11 cellular contexts compared by ENCODE assay signal in genomic region chr21:46151989-46152938, GRCh38. TPM values are rescaled to one million over a fixed set of nuclear protein-coding genes. Genes with fewer than 3 reads are reported as not detected.
DNase-seq lines count a peak whose midpoint lies in the region; ATAC-seq and TF ChIP-seq lines count a peak whose summit lies in the region.
"Had no signal": no experiment of that assay in that cellular context is flagged by ENCODE, and none has a peak within 500 bp of the region (broad histone marks: within the 10 kb centered on the region; RNA-seq: fewer than 3 reads in every experiment).

No MANE protein-coding gene starts in this region.

- in situ Hi-C loops in IMR-90 (cut with MboI; ENCODE audit: low sequenced_read_pairs), result no loop called here

- POLR2A ChIA-PET in IMR-90 (lab: Charles Lee; ENCODE audit: unreplicated experiment), result no interaction called here

- peak; percentile 14 for DNase-seq in 8988T
- DNase-seq in IMR-90, result no peak
- DNase-seq in epidermal melanocyte (ENCODE audit: insufficient read length, low spot score), result peak; percentile 2
- no peak for DNase-seq in nephron progenitor cell
- no peak for DNase-seq in T-helper 2 cell treated with Interferon-gamma antibody and Interleukin-4, amounts not matched to agents 5 μg/mL and 100 μg/mL, for 36 hours (ENCODE audit: low spot score)
- DNase-seq in stimulated activated CD4-positive, alpha-beta T cell treated with anti-CD3 and anti-CD28 coated beads, Interleukin-4, amount 100 ng/mL, for 1 hour, result no peak
- no peak for DNase-seq in amygdala (lab: John Stamatoyannopoulos, UW)
- DNase-seq in HT-29 (ENCODE audit: low spot score), result no peak
- DNase-seq: GOT3; NCI-H2171 treated with DMSO at 0.1 percent for 48 hours; stimulated activated naive B cell treated with anti-CD40 and anti-IgM and Interleukin-4, amounts not matched to agents 10 μg/mL and 1 μg/mL and 100 μg/mL, for 72 hours had no signal

- H3K9me1 ChIP-seq in IMR-90 (ENCODE audit: insufficient read depth, low read length), result 0 out of 2 replicates have a peak, but pooled peaks cover 3% of the 10 kb centered on the region

- intact Hi-C loops in IMR-90 (cut with micrococcal nuclease), result no loop called here

- no peak overlapping the region for H2BK20ac ChIP-seq in IMR-90 (ENCODE audit: low read depth, low read length)

- peaks cover 3% of the 10 kb centered on the region for H3K27me3 Mint-ChIP-seq in nephron progenitor cell (ENCODE audit: low read depth, poor library complexity)
- no peaks in the 10 kb centered on the region for H3K27me3 Mint-ChIP-seq in T-helper 2 cell treated with Interferon-gamma antibody and Interleukin-4, amounts not matched to agents 5 μg/mL and 100 μg/mL, for 36 hours (ENCODE audit: low read depth)
- H3K27me3 Mint-ChIP-seq: stimulated activated naive B cell treated with anti-CD40 and anti-IgM and Interleukin-4, amounts not matched to agents 10 μg/mL and 1 μg/mL and 100 μg/mL, for 72 hours had no signal

- ATAC-seq in IMR-90 (ENCODE audit: low read depth), result no peak

- no peak overlapping the region for H4K8ac ChIP-seq in IMR-90 (ENCODE audit: low read depth in 2 of 2, low read length in 2 of 2)

- no peak overlapping the region for H3K4ac ChIP-seq in IMR-90 (ENCODE audit: low read depth, low read length)

- no peaks in the 10 kb centered on the region for H3K27me3 ChIP-seq in IMR-90 (ENCODE audit: control insufficient read depth, insufficient read depth, low read length)

- peaks cover 43% of the 10 kb centered on the region for H3K4me1 Mint-ChIP-seq in nephron progenitor cell
- H3K4me1 Mint-ChIP-seq in T-helper 2 cell treated with Interferon-gamma antibody and Interleukin-4, amounts not matched to agents 5 μg/mL and 100 μg/mL, for 36 hours (ENCODE audit: low read depth), result no peaks in the 10 kb centered on the region
- H3K4me1 Mint-ChIP-seq: stimulated activated naive B cell treated with anti-CD40 and anti-IgM and Interleukin-4, amounts not matched to agents 10 μg/mL and 1 μg/mL and 100 μg/mL, for 72 hours had no signal

- no peak overlapping the region for H3K9ac ChIP-seq in IMR-90 (ENCODE audit: low read depth, low read length)

- H3K36me3 ChIP-seq in IMR-90 (ENCODE audit: control insufficient read depth, insufficient read depth, low read length), result no peaks in the 10 kb centered on the region

- no peak overlapping the region for H2BK120ac ChIP-seq in IMR-90 (ENCODE audit: low read depth, low read length)

- peak overlapping the region; percentile 57 for H3K27ac Mint-ChIP-seq in nephron progenitor cell
- no peak overlapping the region for H3K27ac Mint-ChIP-seq in T-helper 2 cell treated with Interferon-gamma antibody and Interleukin-4, amounts not matched to agents 5 μg/mL and 100 μg/mL, for 36 hours
- H3K27ac Mint-ChIP-seq: stimulated activated naive B cell treated with anti-CD40 and anti-IgM and Interleukin-4, amounts not matched to agents 10 μg/mL and 1 μg/mL and 100 μg/mL, for 72 hours had no signal

- no peak overlapping the region; the same call in 1 of the 2 replicates for H2AK5ac ChIP-seq in IMR-90 (ENCODE audit: low read depth, low read length)

- H2AK9ac ChIP-seq in IMR-90 (replicated peaks; ENCODE audit: low read depth, low read length, poor library complexity), result peak overlapping the region; percentile 35

- TF ChIP-seq CTCF in IMR-90 (conservative IDR thresholded peaks at IDR 0.05; ENCODE audit: low read depth, low read length), result no peak
- TF ChIP-seq CTCF in nephron progenitor cell (IDR thresholded peaks at IDR 0.05), result no peak

- H3K9me3 ChIP-seq in IMR-90 (ENCODE audit: control insufficient read depth, insufficient read depth, low read length), result no peaks in the 10 kb centered on the region

- no peak for TF ChIP-seq POLR2A in IMR-90 (IDR thresholded peaks at IDR 0.05; ENCODE audit: low read depth, low read length)

- dilution Hi-C loops in IMR-90 (cut with HindIII; ENCODE audit: low sequenced_read_pairs, unreplicated experiment), result no loop called here

- no peak overlapping the region for H2BK5ac ChIP-seq in IMR-90 (ENCODE audit: low read depth, low read length, poor library complexity, severe bottlenecking)

- no peak overlapping the region for H3K23ac ChIP-seq in IMR-90 (ENCODE audit: low read depth, low read length)

- CTCF ChIA-PET in IMR-90 (lab: Yijun Ruan, JAX), result interaction anchor here (0.5 to 1.7 kb wide), 3 partner anchors 9 to 52 kb away, joined by 3 to 13 read pairs (median 6); no protein-coding TSS in a partner anchor

- H3K4me3 ChIP-seq in IMR-90 (ENCODE audit: insufficient read depth, low read depth, low read length), result no peak overlapping the region

- H3K79me1 ChIP-seq in IMR-90 (ENCODE audit: low read depth in 1 of 2, low read length in 2 of 2), result no peaks in the 10 kb centered on the region

- H3K4me2 ChIP-seq in IMR-90 (ENCODE audit: low read depth, low read length), result no peak overlapping the region

- no peak overlapping the region for H2BK15ac ChIP-seq in IMR-90 (ENCODE audit: low read depth, low read length)

- peaks cover 2% of the 10 kb centered on the region for H3K4me1 ChIP-seq in IMR-90 (ENCODE audit: control insufficient read depth, insufficient read depth, low read length)

- H3K36me3 Mint-ChIP-seq in nephron progenitor cell (ENCODE audit: low read depth), result no peaks in the 10 kb centered on the region
- H3K36me3 Mint-ChIP-seq in T-helper 2 cell treated with Interferon-gamma antibody and Interleukin-4, amounts not matched to agents 5 μg/mL and 100 μg/mL, for 36 hours (ENCODE audit: low read depth), result no peaks in the 10 kb centered on the region
- H3K36me3 Mint-ChIP-seq: stimulated activated naive B cell treated with anti-CD40 and anti-IgM and Interleukin-4, amounts not matched to agents 10 μg/mL and 1 μg/mL and 100 μg/mL, for 72 hours had no signal

- no peak overlapping the region for H3K27ac ChIP-seq in IMR-90 (ENCODE audit: insufficient read depth, low read length)

- no peak overlapping the region for H3K14ac ChIP-seq in IMR-90 (replicated peaks; ENCODE audit: low read depth, low read length)

- H4K91ac ChIP-seq in IMR-90 (ENCODE audit: insufficient read depth, low read depth, low read length), result no peak overlapping the region

- 80% methylated on average over 23 of the region's 45 CpGs; no CpG with 5 or more reads in 1 of the 2 experiments for WGBS in IMR-90 (ENCODE audit: extremely low coverage in 2 of 2, insufficient read length in 1 of 2), 2 experiments

- no peak overlapping the region for H2AFZ ChIP-seq in IMR-90 (replicated peaks; ENCODE audit: low read length, poor library complexity)

- H3K9me3 Mint-ChIP-seq in nephron progenitor cell, result no peaks in the 10 kb centered on the region
- no peaks in the 10 kb centered on the region for H3K9me3 Mint-ChIP-seq in T-helper 2 cell treated with Interferon-gamma antibody and Interleukin-4, amounts not matched to agents 5 μg/mL and 100 μg/mL, for 36 hours
- H3K9me3 Mint-ChIP-seq: stimulated activated naive B cell treated with anti-CD40 and anti-IgM and Interleukin-4, amounts not matched to agents 10 μg/mL and 1 μg/mL and 100 μg/mL, for 72 hours had no signal

- no peak overlapping the region for H3K18ac ChIP-seq in IMR-90 (ENCODE audit: low read depth, low read length)

- H3K56ac ChIP-seq in IMR-90 (ENCODE audit: extremely low read depth, insufficient read depth, low read length), result no peak overlapping the region

- BruUV-seq in IMR-90 (replicated peaks; lab: Mats Ljungman, UMichigan), result no TSS peak

- no peak overlapping the region for H4K5ac ChIP-seq in IMR-90 (ENCODE audit: low read depth, low read length)

- H4K20me1 ChIP-seq in IMR-90 (ENCODE audit: insufficient read depth, low read length), result no peaks in the 10 kb centered on the region

- no peak overlapping the region for H3K4me3 Mint-ChIP-seq in nephron progenitor cell
- H3K4me3 Mint-ChIP-seq in T-helper 2 cell treated with Interferon-gamma antibody and Interleukin-4, amounts not matched to agents 5 μg/mL and 100 μg/mL, for 36 hours, result no peak overlapping the region
- H3K4me3 Mint-ChIP-seq: stimulated activated naive B cell treated with anti-CD40 and anti-IgM and Interleukin-4, amounts not matched to agents 10 μg/mL and 1 μg/mL and 100 μg/mL, for 72 hours had no signal

- TF ChIP-seq RAD21 in IMR-90 (IDR thresholded peaks at IDR 0.05; ENCODE audit: low read length), result no peak

TF ChIP-seq in IMR-90, 13 proteins besides CTCF, POLR2A, EP300 and RAD21:
- TF ChIP-seq RCOR1 (IDR thresholded peaks at IDR 0.05; ENCODE audit: insufficient replicate concordance, low read length) (no peak), SMC3 (IDR thresholded peaks at IDR 0.05; ENCODE audit: low read depth, low read length) (no peak), MAZ (IDR thresholded peaks at IDR 0.05; ENCODE audit: borderline replicate concordance, low read depth, low read length) (no peak), CEBPB (IDR thresholded peaks at IDR 0.05; ENCODE audit: low read depth, low read length) (no peak), NFE2L2 (IDR thresholded peaks at IDR 0.05; ENCODE audit: low read depth, low read length) (no peak), RFX5 (IDR thresholded peaks at IDR 0.05; ENCODE audit: low read depth, low read length) (no peak), CHD1 (IDR thresholded peaks at IDR 0.05; ENCODE audit: low read depth, low read length) (no peak), BHLHE40 (IDR thresholded peaks at IDR 0.05; ENCODE audit: low read depth, low read length) (no peak)

RNA-seq across cellular contexts. Expression of gene FTCD, which starts 3.1 kb away (rescaled TPM):
- not detected in 2 replicates for total RNA-seq in IMR-90 (2012; rRNA removed)
- polyA plus RNA-seq in IMR-90 (2012; rRNA removed), result 0.19 and 0.55 TPM in 2 replicates
- polyA plus RNA-seq in IMR-90 (2012; cell fraction: cytosol; rRNA removed), result 0.16 and 0.28 TPM in 2 replicates
- 2.0 and 4.9 TPM in 2 replicates for polyA plus RNA-seq in IMR-90 (2012; cell fraction: nucleus; rRNA removed; ENCODE audit: low replicate concordance)
- total RNA-seq in HT-29 (2014; rRNA removed; shearing (Covaris generic)), result 0.33 TPM in 1 of 2 replicates, not detected in the other

RNA-seq across cellular contexts. Expression of gene SPATC1L, which starts 32.0 kb away (rescaled TPM):
- total RNA-seq in IMR-90 (2012; rRNA removed), result 3.1 and 3.8 TPM in 2 replicates
- 17.2 and 23.4 TPM in 2 replicates for polyA plus RNA-seq in IMR-90 (2012; rRNA removed)
- polyA plus RNA-seq in IMR-90 (2012; cell fraction: cytosol; rRNA removed), result 28.0 and 38.2 TPM in 2 replicates
- polyA plus RNA-seq in IMR-90 (2012; cell fraction: nucleus; rRNA removed; ENCODE audit: low replicate concordance), result 19.7 and 57.2 TPM in 2 replicates
- total RNA-seq in HT-29 (2014; rRNA removed; shearing (Covaris generic)), result 8.3 and 12.7 TPM in 2 replicates

RNA-seq across cellular contexts. Expression of gene COL6A2, which starts 54.4 kb away (rescaled TPM):
- 208 and 222 TPM in 2 replicates for total RNA-seq in IMR-90 (2012; rRNA removed)
- polyA plus RNA-seq in IMR-90 (2012; rRNA removed), result 1,065 and 1,165 TPM in 2 replicates
- 753 and 1,846 TPM in 2 replicates for polyA plus RNA-seq in IMR-90 (2012; cell fraction: cytosol; rRNA removed)
- 2,830 and 5,552 TPM in 2 replicates for polyA plus RNA-seq in IMR-90 (2012; cell fraction: nucleus; rRNA removed; ENCODE audit: low replicate concordance)
- not detected in 2 replicates for total RNA-seq in HT-29 (2014; rRNA removed; shearing (Covaris generic))

Comparison
In these comparisons a context has a peak if more than half of its experiments do, and no peak if none do; other contexts are left out.
1. DNase-seq: peak in 8988T (single experiment) and epidermal melanocyte (single experiment); none in IMR-90 (single experiment), nephron progenitor cell (single experiment), T-helper 2 cell treated with Interferon-gamma antibody and Interleukin-4, amounts not matched to agents 5 μg/mL and 100 μg/mL, for 36 hours (single experiment), stimulated activated CD4-positive, alpha-beta T cell treated with anti-CD3 and anti-CD28 coated beads, Interleukin-4, amount 100 ng/mL, for 1 hour (single experiment), amygdala (0 of 56) and HT-29 (single experiment).
2. RNA of gene COL6A2, which starts 54.4 kb away (total RNA-seq): 208 to 222 TPM in IMR-90; not detected in HT-29; every median in the first group is over 100 times any median in the second.